Comparison of ENCODE assay signal across 1 cellular context in the genomic region with DNA sequence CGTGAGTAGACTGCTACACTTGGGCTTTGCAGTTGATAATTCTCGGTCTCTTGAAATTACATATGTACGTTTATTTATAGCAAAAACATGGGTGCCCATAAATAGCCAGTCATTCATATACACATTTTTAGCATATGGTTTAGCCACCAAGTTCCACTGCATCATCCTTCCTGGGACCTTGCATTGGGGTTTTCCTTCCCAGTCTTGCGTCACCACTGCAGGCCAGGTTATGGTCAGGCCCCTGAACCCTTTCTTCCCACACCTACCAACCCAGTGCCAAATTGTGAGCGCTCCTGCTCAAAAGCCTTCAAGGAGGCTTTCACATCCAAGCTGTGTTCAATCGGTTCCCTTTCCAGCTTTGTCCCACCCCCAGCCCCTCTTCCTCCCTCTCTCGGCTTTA.
TF ChIP-seq lines count a peak whose summit lies in the region.

No MANE protein-coding gene starts in this region.

TF ChIP-seq in IMR-90, 13 proteins besides CTCF, POLR2A, EP300 and RAD21:
- no peak for TF ChIP-seq RFX5 (IDR thresholded peaks at IDR 0.05; ENCODE audit: low read depth, low read length)
- TF ChIP-seq, protein P1, sequence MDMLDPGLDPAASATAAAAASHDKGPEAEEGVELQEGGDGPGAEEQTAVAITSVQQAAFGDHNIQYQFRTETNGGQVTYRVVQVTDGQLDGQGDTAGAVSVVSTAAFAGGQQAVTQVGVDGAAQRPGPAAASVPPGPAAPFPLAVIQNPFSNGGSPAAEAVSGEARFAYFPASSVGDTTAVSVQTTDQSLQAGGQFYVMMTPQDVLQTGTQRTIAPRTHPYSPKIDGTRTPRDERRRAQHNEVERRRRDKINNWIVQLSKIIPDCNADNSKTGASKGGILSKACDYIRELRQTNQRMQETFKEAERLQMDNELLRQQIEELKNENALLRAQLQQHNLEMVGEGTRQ (IDR thresholded peaks at IDR 0.05; ENCODE audit: low read depth, low read length) = no peak
- TF ChIP-seq CEBPB (IDR thresholded peaks at IDR 0.05; ENCODE audit: low read depth, low read length) = 0 out of 2 replicates have a peak, but pooled peaks have one; percentile 49
